19 cellular contexts compared by ENCODE assay signal in genomic region chr4:174383783-174384182, GRCh38.
"Had no signal": no experiment of that assay in that cellular context is flagged by ENCODE, and none has a peak within 500 bp of the region (broad histone marks: within the 10 kb centered on the region; RNA-seq: fewer than 3 reads in every experiment).

No MANE protein-coding gene starts in this region.

- H3K9me3 Mint-ChIP-seq: activated naive CD8-positive, alpha-beta T cell treated with anti-CD3 and anti-CD28 coated beads, Interleukin-2, amount 10 ng/mL, durations not matched to agents 7 days and 5 days; T-helper 1 cell treated with Interleukin-12 subunit alpha and Interleukin-12 subunit beta and Interleukin-4 antibody, amounts not matched to agents 30 μg/mL and 1 μg/mL, for 36 hours had no signal

- H3K27ac ChIP-seq: adrenal gland, KMS-11 had no signal

- DNase-seq: activated CD4-positive, alpha-beta T cell treated with anti-CD3 and anti-CD28 coated beads for 48 hours; activated CD4-positive, alpha-beta T cell treated with anti-CD3 and anti-CD28 coated beads, Interleukin-2, amount 50 U/mL, for 4 hours; activated CD4-positive, CD25-positive, alpha-beta regulatory T cell treated with anti-CD3 and anti-CD28 coated beads, Interleukin-2, amount 50 U/mL, for 72 hours; activated CD8-positive, alpha-beta memory T cell treated with anti-CD3 and anti-CD28 coated beads, Interleukin-2, amount 50 U/mL, for 48 hours; activated CD8-positive, alpha-beta T cell treated with anti-CD3 and anti-CD28 coated beads, Interleukin-2, amount 10 ng/mL, durations not matched to agents 7 days and 5 days; activated naive CD4-positive, alpha-beta T cell treated with anti-CD3 and anti-CD28 coated beads, Interleukin-2, amount 50 U/mL, for 16 hours; activated naive CD8-positive, alpha-beta T cell treated with anti-CD3 and anti-CD28 coated beads, Interleukin-2, amount 10 ng/mL, durations not matched to agents 7 days and 5 days; activated T-cell treated with anti-CD3 and anti-CD28 coated beads, Interleukin-2, amount 50 U/mL, for 1 hour; adrenal gland; anterior cingulate cortex; MG63; MV-4-11; NCI-H1105; NCI-H1436; NCI-H1694 treated with DMSO at 0.1 percent for 48 hours; NCI-H2029 treated with DMSO at 0.1 percent for 48 hours; SHP77 treated with DMSO at 0.1 percent for 48 hours had no signal

- H3K36me3 ChIP-seq: adrenal gland, MG63 had no signal

- H3K4me2 ChIP-seq: KMS-11 had no signal

- H3K4me3 Mint-ChIP-seq: activated CD8-positive, alpha-beta T cell treated with anti-CD3 and anti-CD28 coated beads, Interleukin-2, amount 10 ng/mL, durations not matched to agents 7 days and 5 days; activated naive CD8-positive, alpha-beta T cell treated with anti-CD3 and anti-CD28 coated beads, Interleukin-2, amount 10 ng/mL, durations not matched to agents 7 days and 5 days; T-helper 1 cell treated with Interleukin-12 subunit alpha and Interleukin-12 subunit beta and Interleukin-4 antibody, amounts not matched to agents 30 μg/mL and 1 μg/mL, for 36 hours had no signal

- H3K4me1 Mint-ChIP-seq: activated naive CD8-positive, alpha-beta T cell treated with anti-CD3 and anti-CD28 coated beads, Interleukin-2, amount 10 ng/mL, durations not matched to agents 7 days and 5 days had no signal

- H3K4me1 ChIP-seq: adrenal gland had no signal

- H3K27me3 ChIP-seq: adrenal gland, MG63 had no signal

- H3K4me3 ChIP-seq: adrenal gland, MG63 had no signal

- H3K9ac ChIP-seq: KMS-11 had no signal

- H3K36me3 Mint-ChIP-seq: activated naive CD8-positive, alpha-beta T cell treated with anti-CD3 and anti-CD28 coated beads, Interleukin-2, amount 10 ng/mL, durations not matched to agents 7 days and 5 days had no signal

- H3K27ac Mint-ChIP-seq: activated CD8-positive, alpha-beta T cell treated with anti-CD3 and anti-CD28 coated beads, Interleukin-2, amount 10 ng/mL, durations not matched to agents 7 days and 5 days; activated naive CD8-positive, alpha-beta T cell treated with anti-CD3 and anti-CD28 coated beads, Interleukin-2, amount 10 ng/mL, durations not matched to agents 7 days and 5 days; T-helper 1 cell treated with Interleukin-12 subunit alpha and Interleukin-12 subunit beta and Interleukin-4 antibody, amounts not matched to agents 30 μg/mL and 1 μg/mL, for 36 hours had no signal

- ATAC-seq: activated CD8-positive, alpha-beta T cell treated with anti-CD3 and anti-CD28 coated beads, Interleukin-2, amount 10 ng/mL, durations not matched to agents 7 days and 5 days had no signal

- H3K9me3 ChIP-seq: adrenal gland, MG63 had no signal
